Comparison of ENCODE assay signal across 9 cellular contexts in genomic region chr17:81386141-81386645, GRCh38. TPM values are rescaled to one million over a fixed set of nuclear protein-coding genes. Genes with fewer than 3 reads are reported as not detected.
A peak's percentile ranks its signal among the peaks of the same experiment; 100 is the strongest.
DNase-seq lines count a peak whose midpoint lies in the region; ATAC-seq and TF ChIP-seq lines count a peak whose summit lies in the region.
"Had no signal": no experiment of that assay in that cellular context is flagged by ENCODE, and none has a peak within 500 bp of the region (broad histone marks: within the 10 kb centered on the region; RNA-seq: fewer than 3 reads in every experiment).

No MANE protein-coding gene starts in this region.

- peak overlapping the region; percentile 94 for H2AK9ac ChIP-seq in IMR-90 (replicated peaks; ENCODE audit: low read depth, low read length, poor library complexity)

- peak overlapping the region; percentile 18; the same call in 1 of the 2 replicates for H4K5ac ChIP-seq in IMR-90 (ENCODE audit: low read depth, low read length)

- TF ChIP-seq RAD21 in IMR-90 (IDR thresholded peaks at IDR 0.05; ENCODE audit: low read length), result no peak

- peak overlapping the region; percentile 61 for H3K4ac ChIP-seq in IMR-90 (ENCODE audit: low read depth, low read length)

- H3K56ac ChIP-seq in IMR-90 (ENCODE audit: extremely low read depth, insufficient read depth, low read length), result peak overlapping the region; percentile 1; the same call in 1 of the 2 replicates

- no TSS peak for BruUV-seq in IMR-90 (replicated peaks; lab: Mats Ljungman, UMichigan)

- no peak overlapping the region; the same call in 1 of the 2 replicates for H3K4me2 ChIP-seq in IMR-90 (ENCODE audit: low read depth, low read length)

- intact Hi-C loops in IMR-90 (cut with micrococcal nuclease), result no loop called here

- peak overlapping the region; percentile 19 to 79; a peak in 3 of 4 replicates for H4K8ac ChIP-seq in IMR-90 (ENCODE audit: low read depth in 2 of 2, low read length in 2 of 2)

- 0 out of 2 replicates have a peak overlapping the region, but pooled peaks have one; percentile 12 for H4K91ac ChIP-seq in IMR-90 (ENCODE audit: insufficient read depth, low read depth, low read length)

- POLR2A ChIA-PET in IMR-90 (lab: Charles Lee; ENCODE audit: unreplicated experiment), result interaction anchor here (0.6 kb wide), 1 partner anchor 132 kb away, joined by 11 read pairs; no protein-coding TSS in a partner anchor

- ATAC-seq in IMR-90 (ENCODE audit: low read depth) (0 out of 2 replicates have a peak, but pooled peaks have one; percentile 2), HG03196 (IDR thresholded peaks at IDR 0.05; ENCODE audit: unreplicated experiment) (no peak)

- H2BK20ac ChIP-seq in IMR-90 (ENCODE audit: low read depth, low read length), result no peak overlapping the region

- H3K4me3 ChIP-seq in IMR-90 (ENCODE audit: insufficient read depth, low read depth, low read length), result no peak overlapping the region; the same call in 1 of the 2 replicates
- H3K4me3 ChIP-seq in stomach smooth muscle (ENCODE audit: low read length in 2 of 2), result peak overlapping the region in 1 of 2 donors; percentile 81

- no peaks in the 10 kb centered on the region for H3K36me3 ChIP-seq in IMR-90 (ENCODE audit: control insufficient read depth, insufficient read depth, low read length)
- H3K36me3 ChIP-seq in stomach smooth muscle (ENCODE audit: control insufficient read depth in 2 of 2, insufficient read depth in 2 of 2, low read length in 2 of 2), result no peaks in the 10 kb centered on the region

- CTCF ChIA-PET in IMR-90 (lab: Yijun Ruan, JAX), result no interaction called here

- peaks cover 6 to 36% of the 10 kb centered on the region in 2 experiments for H3K79me1 ChIP-seq in IMR-90 (ENCODE audit: low read depth in 1 of 2, low read length in 2 of 2)

- H3K27me3 ChIP-seq in IMR-90 (ENCODE audit: control insufficient read depth, insufficient read depth, low read length) (peaks cover 2% of the 10 kb centered on the region; the same call in 1 of the 2 replicates), layer of hippocampus (ENCODE audit: control insufficient read depth, insufficient read depth, low read length) (peaks cover 2% of the 10 kb centered on the region), stomach smooth muscle (ENCODE audit: control insufficient read depth in 1 of 2, insufficient read depth in 2 of 2, low read length in 2 of 2) (no peaks in the 10 kb centered on the region)

- 0 out of 2 replicates have a peak, but pooled peaks cover 4% of the 10 kb centered on the region for H3K9me1 ChIP-seq in IMR-90 (ENCODE audit: insufficient read depth, low read length)

- dilution Hi-C loops in IMR-90 (cut with HindIII; ENCODE audit: low sequenced_read_pairs, unreplicated experiment), result no loop called here

- H2AK5ac ChIP-seq in IMR-90 (ENCODE audit: low read depth, low read length), result peak overlapping the region; percentile 85

- peak overlapping the region; percentile 34 for H3K9ac ChIP-seq in IMR-90 (ENCODE audit: low read depth, low read length)
- H3K9ac ChIP-seq in stomach smooth muscle (ENCODE audit: low read length in 2 of 2), result peak overlapping the region; percentile 13 to 88

- H3K27ac ChIP-seq in IMR-90 (ENCODE audit: insufficient read depth, low read length), result peak overlapping the region; percentile 88; the same call in 1 of the 2 replicates
- H3K27ac ChIP-seq in angular gyrus (ENCODE audit: low read depth, low read length), result peak overlapping the region; percentile 98
- peak overlapping the region; percentile 98 for H3K27ac ChIP-seq in layer of hippocampus (ENCODE audit: low read depth, low read length)
- H3K27ac ChIP-seq in stomach smooth muscle (ENCODE audit: low read length), result peak overlapping the region; percentile 98

- in situ Hi-C loops in IMR-90 (cut with MboI; ENCODE audit: low sequenced_read_pairs), result no loop called here

- H3K23ac ChIP-seq in IMR-90 (ENCODE audit: low read depth, low read length), result peak overlapping the region; percentile 59

- peak overlapping the region; percentile 96 for H2AFZ ChIP-seq in IMR-90 (replicated peaks; ENCODE audit: low read length, poor library complexity)

- no peak overlapping the region; the same call in 2 of the 3 replicates for H2BK15ac ChIP-seq in IMR-90 (ENCODE audit: low read depth, low read length)

- WGBS in IMR-90 (ENCODE audit: extremely low coverage in 2 of 2, insufficient read length in 1 of 2), 2 experiments, result no CpG with 5 or more reads among the region's 15 CpGs

- H4K20me1 ChIP-seq in IMR-90 (ENCODE audit: insufficient read depth, low read length), result no peaks in the 10 kb centered on the region; the same call in 1 of the 2 replicates

- TF ChIP-seq POLR2A in IMR-90 (IDR thresholded peaks at IDR 0.05; ENCODE audit: low read depth, low read length), result no peak

- H3K18ac ChIP-seq in IMR-90 (ENCODE audit: low read depth, low read length), result no peak overlapping the region; the same call in 1 of the 2 replicates

- peak overlapping the region; percentile 51; the same call in 1 of the 2 replicates for H3K14ac ChIP-seq in IMR-90 (replicated peaks; ENCODE audit: low read depth, low read length)

- H2BK5ac ChIP-seq in IMR-90 (ENCODE audit: low read depth, low read length, poor library complexity, severe bottlenecking), result no peak overlapping the region

- no peak for TF ChIP-seq CTCF in IMR-90 (conservative IDR thresholded peaks at IDR 0.05; ENCODE audit: low read depth, low read length)

- DNase-seq in IMR-90, result no peak
- no peak for DNase-seq in dedifferentiated amniotic fluid mesenchymal stem cell (ENCODE audit: extremely low spot score)
- DNase-seq in activated CD4-positive, CD25-positive, alpha-beta regulatory T cell treated with anti-CD3 and anti-CD28 coated beads, Interleukin-2, amount 50 U/mL, for 72 hours, result no peak
- DNase-seq in AML-193 (lab: John Stamatoyannopoulos, UW), result no peak
- DNase-seq: activated CD8-positive, alpha-beta memory T cell treated with anti-CD3 and anti-CD28 coated beads, Interleukin-2, amount 50 U/mL, for 4 hours had no signal

- H3K9me3 ChIP-seq in IMR-90 (ENCODE audit: control insufficient read depth, insufficient read depth, low read length), result no peaks in the 10 kb centered on the region
- H3K9me3 ChIP-seq in stomach smooth muscle (ENCODE audit: control insufficient read depth in 2 of 2, low read length in 2 of 2), result no peaks in the 10 kb centered on the region

- peak overlapping the region; percentile 7; the same call in 1 of the 2 replicates for H2BK120ac ChIP-seq in IMR-90 (ENCODE audit: low read depth, low read length)

- H3K4me1 ChIP-seq in IMR-90 (ENCODE audit: control insufficient read depth, insufficient read depth, low read length) (peaks cover 9% of the 10 kb centered on the region; the same call in 1 of the 2 replicates), stomach smooth muscle (ENCODE audit: control insufficient read depth, insufficient read depth, low read length) (peaks cover 55% of the 10 kb centered on the region)

TF ChIP-seq in IMR-90, 13 proteins besides CTCF, POLR2A, EP300 and RAD21:
- TF ChIP-seq MXI1 (IDR thresholded peaks at IDR 0.05; ENCODE audit: borderline replicate concordance, low read depth, low read length) (no peak), CEBPB (IDR thresholded peaks at IDR 0.05; ENCODE audit: low read depth, low read length) (no peak), SMC3 (IDR thresholded peaks at IDR 0.05; ENCODE audit: low read depth, low read length) (no peak), RCOR1 (IDR thresholded peaks at IDR 0.05; ENCODE audit: insufficient replicate concordance, low read length) (no peak), MAZ (IDR thresholded peaks at IDR 0.05; ENCODE audit: borderline replicate concordance, low read depth, low read length) (no peak), BHLHE40 (IDR thresholded peaks at IDR 0.05; ENCODE audit: low read depth, low read length) (no peak), CHD1 (IDR thresholded peaks at IDR 0.05; ENCODE audit: low read depth, low read length) (no peak), MAFK (IDR thresholded peaks at IDR 0.05; ENCODE audit: low read depth, low read length) (no peak), RFX5 (IDR thresholded peaks at IDR 0.05; ENCODE audit: low read depth, low read length) (no peak), USF2 (IDR thresholded peaks at IDR 0.05; ENCODE audit: low read depth, low read length) (no peak), ELK1 (IDR thresholded peaks at IDR 0.05; ENCODE audit: borderline replicate concordance, low read depth, low read length) (no peak), NFE2L2 (IDR thresholded peaks at IDR 0.05; ENCODE audit: low read depth, low read length) (no peak), FOS (IDR thresholded peaks at IDR 0.05; ENCODE audit: low read depth, low read length) (no peak)

RNA-seq across cellular contexts. Expression of gene BAHCC1, which starts 9.1 kb away (rescaled TPM):
- 0.36 and 0.83 TPM in 2 replicates for total RNA-seq in IMR-90 (2012; rRNA removed)
- polyA plus RNA-seq in IMR-90 (2012; rRNA removed), result 7.8 and 8.1 TPM in 2 replicates
- polyA plus RNA-seq in IMR-90 (2012; cell fraction: cytosol; rRNA removed), result 4.4 and 5.5 TPM in 2 replicates
- polyA plus RNA-seq in IMR-90 (2012; cell fraction: nucleus; rRNA removed; ENCODE audit: low replicate concordance), result 24.1 and 56.3 TPM in 2 replicates
